Comparison of ENCODE assay signal across 1 cellular context in genomic region chr7:140866926-140867325, GRCh38.
TF ChIP-seq lines count a peak whose summit lies in the region.

No MANE protein-coding gene starts in this region.

TF ChIP-seq in K562, 482 proteins besides CTCF, POLR2A, EP300 and RAD21 (continued from another document):
- TF ChIP-seq MTA2 (IDR thresholded peaks at IDR 0.05; ENCODE audit: low read depth) (no peak), RBM15 (IDR thresholded peaks at IDR 0.05; ENCODE audit: insufficient read depth, low read length) (no peak), CEBPG (CRISPR knock-in tag; IDR thresholded peaks at IDR 0.05) (no peak), CEBPG (tag; conservative IDR thresholded peaks at IDR 0.05 in 1 of 2, IDR thresholded peaks at IDR 0.05 in 1 of 2) (peak; percentile 51 to 73; a peak in 3 of 4 replicates), ELF4 (CRISPR knock-in tag; IDR thresholded peaks at IDR 0.05) (no peak), RBM25 (IDR thresholded peaks at IDR 0.05; ENCODE audit: low read depth, low read length, severe bottlenecking) (no peak), SRSF1 (IDR thresholded peaks at IDR 0.05; ENCODE audit: low read depth, low read length) (no peak), SIX5 (IDR thresholded peaks at IDR 0.05; ENCODE audit: borderline replicate concordance in 1 of 2, insufficient read depth in 1 of 2, low read depth in 1 of 2, low read length in 2 of 2) (no peak)
TF ChIP-seq in K562: peak in this region for 2.
